Comparison of ENCODE assay signal across 13 cellular contexts in genomic region chr1:207017615-207018559, GRCh38. TPM values are rescaled to one million over a fixed set of nuclear protein-coding genes. Genes with fewer than 3 reads are reported as not detected.
DNase-seq lines count a peak whose midpoint lies in the region; ATAC-seq, FAIRE-seq and TF ChIP-seq lines count a peak whose summit lies in the region.
"Had no signal": no experiment of that assay in that cellular context is flagged by ENCODE, and none has a peak within 500 bp of the region (broad histone marks: within the 10 kb centered on the region; RNA-seq: fewer than 3 reads in every experiment).

No MANE protein-coding gene starts in this region.

- ATAC-seq in K562 (peak; percentile 31), GM21447 (IDR thresholded peaks at IDR 0.05; ENCODE audit: unreplicated experiment) (no peak)
- ATAC-seq: activated CD8-positive, alpha-beta T cell treated with anti-CD3 and anti-CD28 coated beads, Interleukin-2, amount 10 ng/mL, durations not matched to agents 7 days and 5 days had no signal

- peak overlapping the region; percentile 9; the same call in 1 of the 3 replicates for H3K27ac ChIP-seq in K562 (ENCODE audit: extremely low read depth, low read depth, low read length)
- H3K27ac ChIP-seq in keratinocyte (ENCODE audit: control insufficient read depth, insufficient read depth, low read length) = peak overlapping the region; percentile 97
- peak overlapping the region; percentile 93 for H3K27ac ChIP-seq in suprapubic skin

- no peaks in the 10 kb centered on the region for H3K27me3 ChIP-seq in K562 (ENCODE audit: control insufficient read depth in 2 of 2, insufficient read depth in 2 of 2, low read length in 2 of 2)
- no peaks in the 10 kb centered on the region for H3K27me3 ChIP-seq in keratinocyte (ENCODE audit: control insufficient read depth, extremely low read depth, insufficient read depth, low read length)
- H3K27me3 ChIP-seq in suprapubic skin = no peaks in the 10 kb centered on the region

- TF ChIP-seq POLR2A in K562 (conservative IDR thresholded peaks at IDR 0.05) (no peak), suprapubic skin (IDR thresholded peaks at IDR 0.05) (no peak)

- in situ Hi-C loops in K562 (cut with MboI) = no loop called here

- 0 out of 4 replicates have a peak, but pooled peaks of 1 of the 2 experiments have one; percentile 13 for TF ChIP-seq RAD21 in K562 (CRISPR knock-in tag; conservative IDR thresholded peaks at IDR 0.05 in 1 of 2, IDR thresholded peaks at IDR 0.05 in 1 of 2)

- peak; percentile 84 for DNase-seq in MV-4-11 (lab: John Stamatoyannopoulos, UW)
- peak; percentile 78 to 89 (median 84) for DNase-seq in K562 (ENCODE audit: extremely low read depth in 1 of 4, low spot score in 3 of 4)
- no peak for DNase-seq in keratinocyte (ENCODE audit: low read depth, low spot score)
- DNase-seq in suprapubic skin (ENCODE audit: low spot score in 2 of 2) = no peak
- DNase-seq in GM03348 (ENCODE audit: low spot score) = no peak
- DNase-seq in RPMI8226 = no peak
- DNase-seq: activated CD8-positive, alpha-beta T cell treated with anti-CD3 and anti-CD28 coated beads, Interleukin-2, amount 10 ng/mL, durations not matched to agents 7 days and 5 days; foreskin melanocyte; NCI-H146; stimulated activated CD4-positive, alpha-beta T cell treated with anti-CD3 and anti-CD28 coated beads, Interleukin-4, amount 100 ng/mL, for 4 hours had no signal

- H2AFZ ChIP-seq in K562 (ENCODE audit: low read depth, low read length) (no peak overlapping the region), keratinocyte (ENCODE audit: control insufficient read depth, low read length) (no peak overlapping the region)

- 44% methylated on average over 7 of the region's 7 CpGs for WGBS in K562 (ENCODE audit: insufficient coverage, low coverage, missing lambda C conversion rate)
- WGBS in suprapubic skin = 50% methylated on average over 7 of the region's 7 CpGs

- POLR2A ChIA-PET in K562 (lab: Yijun Ruan, JAX) = interaction anchor here (1.2 to 5.6 kb wide), 3 partner anchors 11 to 14 kb away, joined by 3 to 52 read pairs (median 11); partner anchors contain the start of gene C1orf116

- H3K4me1 ChIP-seq in K562 (replicated peaks in 1 of 2; ENCODE audit: control insufficient read depth in 2 of 2, insufficient read depth in 2 of 2, low read length in 2 of 2) = peaks cover 58 to 80% of the 10 kb centered on the region in 2 experiments
- peaks cover 61% of the 10 kb centered on the region for H3K4me1 ChIP-seq in keratinocyte (ENCODE audit: control insufficient read depth, extremely low read depth, insufficient read depth, low read length)
- peaks cover 53% of the 10 kb centered on the region for H3K4me1 ChIP-seq in suprapubic skin

- CTCF ChIA-PET in K562 (lab: Yijun Ruan, JAX; ENCODE audit: low intra/inter-chr PET ratio) = no interaction called here

- peak; percentile 96 for TF ChIP-seq EP300 in K562 (IDR thresholded peaks at IDR 0.05; ENCODE audit: low read length)
- TF ChIP-seq EP300 in suprapubic skin (IDR thresholded peaks at IDR 0.05) = no peak

- TF ChIP-seq CTCF in K562 (IDR thresholded peaks at IDR 0.05 in 2 of 3, conservative IDR thresholded peaks at IDR 0.05 in 1 of 3; ENCODE audit: insufficient read depth in 2 of 3, low read depth in 1 of 3, low read length in 3 of 3) (no peak), keratinocyte (optimal IDR thresholded peaks at IDR 0.05 in 1 of 3, IDR thresholded peaks at IDR 0.05 in 1 of 3, conservative IDR thresholded peaks at IDR 0.05 in 1 of 3; ENCODE audit: extremely low read depth in 1 of 3, insufficient read depth in 2 of 3, low read length in 3 of 3) (no peak), suprapubic skin (IDR thresholded peaks at IDR 0.05) (no peak)

- intact Hi-C loops in K562 (cut with micrococcal nuclease) = no loop called here

- no peaks in the 10 kb centered on the region for H3K79me2 ChIP-seq in K562 (ENCODE audit: control insufficient read depth, insufficient read depth, low read length)
- peaks cover 2% of the 10 kb centered on the region for H3K79me2 ChIP-seq in keratinocyte (ENCODE audit: control insufficient read depth, insufficient read depth, low read length)

- H3K9ac ChIP-seq in K562 (ENCODE audit: insufficient read depth in 1 of 2, low read depth in 2 of 2, low read length in 2 of 2) (no peak overlapping the region), keratinocyte (ENCODE audit: control insufficient read depth, extremely low read depth, insufficient read depth, low read length) (peak overlapping the region; percentile 93)

- H3K4me2 ChIP-seq in K562 (ENCODE audit: insufficient read depth, low read length) = 0 out of 2 replicates have a peak overlapping the region, but pooled peaks have one; percentile 15
- peak overlapping the region; percentile 10 for H3K4me2 ChIP-seq in keratinocyte (ENCODE audit: control insufficient read depth, extremely low read depth, insufficient read depth, low read depth, low read length)

- peaks cover 3% of the 10 kb centered on the region; the same call in 1 of the 2 replicates for H3K9me3 ChIP-seq in K562 (replicated peaks; ENCODE audit: control insufficient read depth, insufficient read depth, low read depth, low read length)
- no peaks in the 10 kb centered on the region for H3K9me3 ChIP-seq in keratinocyte (ENCODE audit: control insufficient read depth, low read depth, low read length)
- no peaks in the 10 kb centered on the region for H3K9me3 ChIP-seq in suprapubic skin

- no peaks in the 10 kb centered on the region for H4K20me1 ChIP-seq in K562 (replicated peaks; ENCODE audit: control insufficient read depth, insufficient read depth, low read length)
- H4K20me1 ChIP-seq in keratinocyte (ENCODE audit: control insufficient read depth, extremely low read depth, insufficient read depth, low read length) = no peaks in the 10 kb centered on the region

- H3K4me3 ChIP-seq in K562 = no peak overlapping the region
- H3K4me3 ChIP-seq in keratinocyte (ENCODE audit: control insufficient read depth in 2 of 3, extremely low read depth in 1 of 3, insufficient read depth in 2 of 3, low read depth in 1 of 3, low read length in 3 of 3) = no peak overlapping the region
- H3K4me3 ChIP-seq in suprapubic skin = no peak overlapping the region

- no TSS peak for BruUV-seq in K562 (replicated peaks; lab: Mats Ljungman, UMichigan)

- dilution Hi-C loops in keratinocyte (cut with MboI; ENCODE audit: extremely low pct_ligation_motif_present, low sequenced_read_pairs) = no loop called here

- H3K36me3 ChIP-seq in K562 (ENCODE audit: control insufficient read depth, insufficient read depth, low read length) (peaks cover 6% of the 10 kb centered on the region; the same call in 2 of the 3 replicates), keratinocyte (ENCODE audit: control insufficient read depth in 2 of 2, extremely low read depth in 1 of 2, insufficient read depth in 2 of 2, low read length in 2 of 2) (peaks cover 12 to 17% of the 10 kb centered on the region in 2 experiments), suprapubic skin (no peaks in the 10 kb centered on the region)

- H3K9me1 ChIP-seq in K562 (ENCODE audit: control insufficient read depth, insufficient read depth, low read length) (peaks cover 7% of the 10 kb centered on the region), keratinocyte (ENCODE audit: control insufficient read depth, extremely low read depth, insufficient read depth, low read length) (no peaks in the 10 kb centered on the region)

- FAIRE-seq in K562 (lab: Jason Lieb, UNC) (peak; percentile 72), keratinocyte (lab: Jason Lieb, UNC) (peak; percentile 86)
- FAIRE-seq: colon had no signal

RNA-seq across cellular contexts. Expression of gene C1orf116, which starts 14.7 kb away (rescaled TPM):
- total RNA-seq in K562 (2011; cell fraction: chromatin; rRNA removed; ENCODE audit: low replicate concordance) = 2.8 and 4.0 TPM in 2 replicates
- 2.5 and 3.0 TPM in 2 replicates for total RNA-seq in K562 (2011; cell fraction: nucleolus; rRNA removed)
- total RNA-seq in K562 (2011; cell fraction: nucleoplasm; rRNA removed) = 3.1 and 3.4 TPM in 2 replicates
- 1.8 TPM in 2 replicates for total RNA-seq in K562 (2014; rRNA removed)
- total RNA-seq in K562 (2014; rRNA removed; fragmentation: Illumina TruSeq; extraction: Trizol) = 0.80 and 0.95 TPM in 2 replicates
- 0.80 and 0.87 TPM in 2 replicates for total RNA-seq in K562 (2015; rRNA removed; fragmentation: Illumina TruSeq; extraction: Trizol)
- total RNA-seq in K562 (2021) = 2.6 and 2.7 TPM in 2 replicates
- 1.2 and 2.6 TPM in 2 replicates for polyA plus RNA-seq in K562 (2011; rRNA removed)
- 0.81 and 1.4 TPM in 2 replicates for polyA plus RNA-seq in K562 (2011; cell fraction: cytosol; rRNA removed)
- polyA plus RNA-seq in K562 (2011; cell fraction: nucleus; rRNA removed) = 2.3 and 5.0 TPM in 2 replicates
- polyA plus RNA-seq in K562 (2012) = 2.2 and 2.8 TPM in 2 replicates
- 3.0 and 3.1 TPM in 2 replicates for polyA plus RNA-seq in K562 (2014; fragmentation: Illumina TruSeq; extraction: Trizol)
- under 1 TPM; 0.62 to 0.69 TPM for polyA plus RNA-seq in K562 (2014; fragmentation: Nextera tagmentation; extraction: Ambion mirVana)
- polyA plus RNA-seq in K562 (2014; rRNA removed) = 0.62 and 0.95 TPM in 2 replicates
- polyA minus RNA-seq in K562 (2011; rRNA and poly(A)+ RNA removed) = 2.6 TPM in 2 replicates
- polyA minus RNA-seq in K562 (2011; cell fraction: cytosol; rRNA and poly(A)+ RNA removed) = 2.4 and 2.5 TPM in 2 replicates
- 4.4 and 5.2 TPM in 2 replicates for polyA minus RNA-seq in K562 (2011; cell fraction: nucleus; rRNA and poly(A)+ RNA removed)
- 38.8 to 69.2 TPM (median 65.3 TPM) in 3 replicates for polyA plus RNA-seq in keratinocyte
- 55.5 TPM for polyA plus RNA-seq in keratinocyte (2011; ENCODE audit: low read depth)
- 46.7 and 49.2 TPM in 2 replicates for polyA plus RNA-seq in keratinocyte (2011; cell fraction: cytosol; rRNA removed)
- polyA plus RNA-seq in keratinocyte (2011; cell fraction: nucleus; rRNA removed) = 136 and 166 TPM in 2 replicates
- 89.2 and 97.4 TPM in 2 replicates for polyA plus RNA-seq in keratinocyte (2012; ENCODE audit: low replicate concordance)
- 45.2 to 149 TPM (median 67.3 TPM) in 3 replicates for polyA minus RNA-seq in keratinocyte
- 29.2 TPM for polyA minus RNA-seq in keratinocyte (2011; cell fraction: cytosol; rRNA and poly(A)+ RNA removed)
- polyA minus RNA-seq in keratinocyte (2011; cell fraction: nucleus; rRNA and poly(A)+ RNA removed) = 65.2 and 94.2 TPM in 2 replicates
- 10 to 100 TPM; 40.6 to 95.8 (median 77.6) TPM for total RNA-seq in suprapubic skin
- total RNA-seq: activated CD8-positive, alpha-beta T cell treated with anti-CD3 and anti-CD28 coated beads, Interleukin-2, amount 10 ng/mL, durations not matched to agents 7 days and 5 days; osteocyte had no signal

RNA-seq across cellular contexts. Expression of gene YOD1, which starts 33.1 kb away (rescaled TPM):
- 25.7 and 74.5 TPM in 2 replicates for total RNA-seq in K562 (2011; cell fraction: chromatin; rRNA removed; ENCODE audit: low replicate concordance)
- total RNA-seq in K562 (2011; cell fraction: nucleolus; rRNA removed) = 20.0 and 23.4 TPM in 2 replicates
- total RNA-seq in K562 (2011; cell fraction: nucleoplasm; rRNA removed) = 50.4 and 82.5 TPM in 2 replicates
- total RNA-seq in K562 (2014; rRNA removed) = 47.5 and 49.8 TPM in 2 replicates
- 78.1 and 91.0 TPM in 2 replicates for total RNA-seq in K562 (2014; rRNA removed; fragmentation: Illumina TruSeq; extraction: Trizol)
- total RNA-seq in K562 (2015; rRNA removed; fragmentation: Illumina TruSeq; extraction: Trizol) = 51.8 and 56.0 TPM in 2 replicates
- total RNA-seq in K562 (2021) = 61.6 and 61.7 TPM in 2 replicates
- polyA plus RNA-seq in K562 (2011; rRNA removed) = 38.8 and 46.9 TPM in 2 replicates
- polyA plus RNA-seq in K562 (2011; cell fraction: cytosol; rRNA removed) = 9.4 and 20.3 TPM in 2 replicates
- 23.5 and 35.3 TPM in 2 replicates for polyA plus RNA-seq in K562 (2011; cell fraction: nucleus; rRNA removed)
- polyA plus RNA-seq in K562 (2012) = 19.8 and 21.4 TPM in 2 replicates
- 43.9 and 46.5 TPM in 2 replicates for polyA plus RNA-seq in K562 (2014; fragmentation: Illumina TruSeq; extraction: Trizol)
- 10 to 100 TPM; 18.2 to 24.0 TPM for polyA plus RNA-seq in K562 (2014; fragmentation: Nextera tagmentation; extraction: Ambion mirVana)
- 27.9 and 28.7 TPM in 2 replicates for polyA plus RNA-seq in K562 (2014; rRNA removed)
- polyA minus RNA-seq in K562 (2011; rRNA and poly(A)+ RNA removed) = 61.7 and 76.1 TPM in 2 replicates
- polyA minus RNA-seq in K562 (2011; cell fraction: cytosol; rRNA and poly(A)+ RNA removed) = 33.8 and 43.8 TPM in 2 replicates
- polyA minus RNA-seq in K562 (2011; cell fraction: nucleus; rRNA and poly(A)+ RNA removed) = 50.4 and 102 TPM in 2 replicates
- 3.2 to 5.2 TPM (median 3.4 TPM) in 3 replicates for polyA plus RNA-seq in keratinocyte
- 93.0 TPM for polyA plus RNA-seq in keratinocyte (2011; ENCODE audit: low read depth)
- polyA plus RNA-seq in keratinocyte (2011; cell fraction: cytosol; rRNA removed) = 0.71 and 2.0 TPM in 2 replicates
- 7.1 and 10.2 TPM in 2 replicates for polyA plus RNA-seq in keratinocyte (2011; cell fraction: nucleus; rRNA removed)
- 4.4 and 38.4 TPM in 2 replicates for polyA plus RNA-seq in keratinocyte (2012; ENCODE audit: low replicate concordance)
- polyA minus RNA-seq in keratinocyte = 1.8 to 7.8 TPM (median 3.2 TPM) in 3 replicates
- polyA minus RNA-seq in keratinocyte (2011; cell fraction: cytosol; rRNA and poly(A)+ RNA removed) = 2.7 TPM
- 8.2 and 14.3 TPM in 2 replicates for polyA minus RNA-seq in keratinocyte (2011; cell fraction: nucleus; rRNA and poly(A)+ RNA removed)
- total RNA-seq in suprapubic skin = 10 to 100 TPM; 20.4 to 63.6 (median 42.8) TPM

RNA-seq across cellular contexts. Expression of gene PFKFB2, which starts 35.2 kb away (rescaled TPM):
- total RNA-seq in K562 (2011; cell fraction: chromatin; rRNA removed; ENCODE audit: low replicate concordance) = 29.4 and 45.8 TPM in 2 replicates
- 18.0 and 21.1 TPM in 2 replicates for total RNA-seq in K562 (2011; cell fraction: nucleolus; rRNA removed)
- 29.2 and 44.5 TPM in 2 replicates for total RNA-seq in K562 (2011; cell fraction: nucleoplasm; rRNA removed)
- total RNA-seq in K562 (2014; rRNA removed) (10.5 and 12.3 TPM in 2 replicates), K562 (2014; rRNA removed; fragmentation: Illumina TruSeq; extraction: Trizol) (21.9 and 26.2 TPM in 2 replicates), K562 (2015; rRNA removed; fragmentation: Illumina TruSeq; extraction: Trizol) (17.3 and 17.8 TPM in 2 replicates), K562 (2021) (20.4 and 22.9 TPM in 2 replicates), suprapubic skin (10 to 100 TPM; 11.8 to 33.1 (median 17.1) TPM)
- polyA plus RNA-seq in K562 (2011; rRNA removed) (24.1 and 26.0 TPM in 2 replicates), K562 (2014; fragmentation: Illumina TruSeq; extraction: Trizol) (13.5 and 16.4 TPM in 2 replicates), K562 (2014; fragmentation: Nextera tagmentation; extraction: Ambion mirVana) (1 to 10 TPM; 6.9 to 7.6 TPM), K562 (2014; rRNA removed) (11.7 and 11.9 TPM in 2 replicates), keratinocyte (8.7 to 13.9 TPM (median 12.2 TPM) in 3 replicates)
- 7.4 and 16.5 TPM in 2 replicates for polyA plus RNA-seq in K562 (2011; cell fraction: cytosol; rRNA removed)
- polyA plus RNA-seq in K562 (2011; cell fraction: nucleus; rRNA removed) = 45.3 and 52.2 TPM in 2 replicates
- polyA plus RNA-seq in K562 (2012) = 11.2 and 14.1 TPM in 2 replicates
- polyA minus RNA-seq in K562 (2011; rRNA and poly(A)+ RNA removed) = 44.6 and 45.6 TPM in 2 replicates
- polyA minus RNA-seq in K562 (2011; cell fraction: cytosol; rRNA and poly(A)+ RNA removed) = 11.7 and 14.3 TPM in 2 replicates
- 18.3 and 29.3 TPM in 2 replicates for polyA minus RNA-seq in K562 (2011; cell fraction: nucleus; rRNA and poly(A)+ RNA removed)
- polyA plus RNA-seq in keratinocyte (2011; ENCODE audit: low read depth) = 36.2 TPM
- polyA plus RNA-seq in keratinocyte (2011; cell fraction: cytosol; rRNA removed) = 7.0 and 10.5 TPM in 2 replicates
- polyA plus RNA-seq in keratinocyte (2011; cell fraction: nucleus; rRNA removed) = 22.4 and 25.8 TPM in 2 replicates
- polyA plus RNA-seq in keratinocyte (2012; ENCODE audit: low replicate concordance) = 9.1 and 34.8 TPM in 2 replicates
- polyA minus RNA-seq in keratinocyte = 8.6 to 27.5 TPM (median 25.9 TPM) in 3 replicates
- 8.8 TPM for polyA minus RNA-seq in keratinocyte (2011; cell fraction: cytosol; rRNA and poly(A)+ RNA removed)
- 20.5 and 30.3 TPM in 2 replicates for polyA minus RNA-seq in keratinocyte (2011; cell fraction: nucleus; rRNA and poly(A)+ RNA removed)

RNA-seq across cellular contexts. Expression of gene FCAMR, which starts 47.6 kb away (rescaled TPM):
- not detected in 2 replicates for total RNA-seq in K562 (2011; cell fraction: chromatin; rRNA removed; ENCODE audit: low replicate concordance)
- not detected in 2 replicates for total RNA-seq in K562 (2011; cell fraction: nucleolus; rRNA removed)
- not detected in 2 replicates for total RNA-seq in K562 (2011; cell fraction: nucleoplasm; rRNA removed)
- total RNA-seq in K562 (2014; rRNA removed) (not detected in 2 replicates), K562 (2014; rRNA removed; fragmentation: Illumina TruSeq; extraction: Trizol) (not detected in 2 replicates), K562 (2015; rRNA removed; fragmentation: Illumina TruSeq; extraction: Trizol) (not detected in 2 replicates), K562 (2021) (not detected in 2 replicates), suprapubic skin (not detected)
- polyA plus RNA-seq in K562 (2011; rRNA removed) (not detected in 2 replicates), K562 (2014; fragmentation: Illumina TruSeq; extraction: Trizol) (not detected in 2 replicates), K562 (2014; fragmentation: Nextera tagmentation; extraction: Ambion mirVana) (not detected), K562 (2014; rRNA removed) (not detected in 2 replicates), keratinocyte (not detected in 3 replicates)
- polyA plus RNA-seq in K562 (2011; cell fraction: cytosol; rRNA removed) = not detected in 2 replicates
- polyA plus RNA-seq in K562 (2011; cell fraction: nucleus; rRNA removed) = not detected in 2 replicates
- not detected in 2 replicates for polyA plus RNA-seq in K562 (2012)
- polyA minus RNA-seq in K562 (2011; rRNA and poly(A)+ RNA removed) = not detected in 2 replicates
- not detected in 2 replicates for polyA minus RNA-seq in K562 (2011; cell fraction: cytosol; rRNA and poly(A)+ RNA removed)
- not detected in 2 replicates for polyA minus RNA-seq in K562 (2011; cell fraction: nucleus; rRNA and poly(A)+ RNA removed)
- polyA plus RNA-seq in keratinocyte (2011; ENCODE audit: low read depth) = not detected
- polyA plus RNA-seq in keratinocyte (2011; cell fraction: cytosol; rRNA removed) = not detected in 2 replicates
- not detected in 2 replicates for polyA plus RNA-seq in keratinocyte (2011; cell fraction: nucleus; rRNA removed)
- polyA plus RNA-seq in keratinocyte (2012; ENCODE audit: low replicate concordance) = not detected in 2 replicates
- polyA minus RNA-seq in keratinocyte = not detected in 3 replicates
- polyA minus RNA-seq in keratinocyte (2011; cell fraction: cytosol; rRNA and poly(A)+ RNA removed) = not detected
- not detected in 2 replicates for polyA minus RNA-seq in keratinocyte (2011; cell fraction: nucleus; rRNA and poly(A)+ RNA removed)
- total RNA-seq: activated CD8-positive, alpha-beta T cell treated with anti-CD3 and anti-CD28 coated beads, Interleukin-2, amount 10 ng/mL, durations not matched to agents 7 days and 5 days; osteocyte had no signal

Comparison
In these comparisons a context has a peak if more than half of its experiments do, and no peak if none do; other contexts are left out.
1. DNase-seq: peak in MV-4-11 (single experiment) and K562 (4 of 4); none in keratinocyte (single experiment), suprapubic skin (0 of 2), GM03348 (single experiment) and RPMI8226 (single experiment).
2. H3K27ac ChIP-seq: peak in every context shown above with its lines; median percentile 97 in keratinocyte; 93 in suprapubic skin; 9 in K562.
3. RNA of gene C1orf116, which starts 14.7 kb away (total RNA-seq): 40.6 to 95.8 TPM in suprapubic skin; 0.80 to 4.0 TPM in K562; every median in the first group is over 4 times any median in the second.